11 cellular contexts compared by ENCODE assay signal in genomic region chr13:38223093-38223492, GRCh38.
DNase-seq lines count a peak whose midpoint lies in the region; ATAC-seq and TF ChIP-seq lines count a peak whose summit lies in the region.
"Had no signal": no experiment of that assay in that cellular context is flagged by ENCODE, and none has a peak within 500 bp of the region (broad histone marks: within the 10 kb centered on the region; RNA-seq: fewer than 3 reads in every experiment).

No MANE protein-coding gene starts in this region.

- H3K9ac ChIP-seq in PC-3 (ENCODE audit: low read length): no peak overlapping the region

- H3K4me1 ChIP-seq in PC-3 (ENCODE audit: insufficient read depth, low read length) (no peaks in the 10 kb centered on the region), gastrocnemius medialis (no peaks in the 10 kb centered on the region)

- H3K27me3 ChIP-seq in PC-3 (ENCODE audit: low read length) (no peaks in the 10 kb centered on the region), gastrocnemius medialis (no peaks in the 10 kb centered on the region)

- H4K20me1 ChIP-seq in PC-3 (ENCODE audit: low read length): no peaks in the 10 kb centered on the region

- POLR2A ChIA-PET in activated CD8-positive, alpha-beta T cell treated with anti-CD3 and anti-CD28 coated beads for 36 hours (lab: Charles Lee): no interaction called here
- POLR2A ChIA-PET in activated CD8-positive, alpha-beta T cell treated with anti-CD3 and anti-CD28 coated beads, Interleukin-2, amount 10 ng/mL, durations not matched to agents 7 days and 5 days (lab: Charles Lee): no interaction called here
- POLR2A ChIA-PET in PC-3 (lab: Charles Lee; ENCODE audit: unreplicated experiment): no interaction called here

- no peaks in the 10 kb centered on the region for H3K4me1 Mint-ChIP-seq in activated CD8-positive, alpha-beta T cell treated with anti-CD3 and anti-CD28 coated beads for 36 hours (ENCODE audit: low read depth)
- H3K4me1 Mint-ChIP-seq in activated CD8-positive, alpha-beta T cell treated with anti-CD3 and anti-CD28 coated beads, Interleukin-2, amount 10 ng/mL, durations not matched to agents 7 days and 5 days (ENCODE audit: low read depth): no peaks in the 10 kb centered on the region
- H3K4me1 Mint-ChIP-seq: T-cell had no signal

- H3K27ac ChIP-seq in PC-3 (ENCODE audit: low read length) (no peak overlapping the region), coronary artery (no peak overlapping the region), gastrocnemius medialis (no peak overlapping the region)

- no peak for TF ChIP-seq POLR2A in gastrocnemius medialis (IDR thresholded peaks at IDR 0.05)

- intact Hi-C loops in activated CD8-positive, alpha-beta T cell treated with anti-CD3 and anti-CD28 coated beads for 36 hours (cut with micrococcal nuclease): no loop called here
- intact Hi-C loops in PC-3 (cut with micrococcal nuclease) (loop anchor here (10.0 kb wide), 2 partner anchors 148 to 458 kb away; no protein-coding TSS in a partner anchor), gastrocnemius medialis (cut with DNase I; ENCODE audit: low total_unique reads) (no loop called here)

- H3F3A ChIP-seq in PC-3 (ENCODE audit: low read length, unreplicated experiment): no peaks in the 10 kb centered on the region

- no peaks in the 10 kb centered on the region for H3K9me2 ChIP-seq in PC-3 (replicated peaks; ENCODE audit: low read length)

- no peak overlapping the region for H3K4me3 Mint-ChIP-seq in activated CD8-positive, alpha-beta T cell treated with anti-CD3 and anti-CD28 coated beads for 36 hours
- no peak overlapping the region for H3K4me3 Mint-ChIP-seq in activated CD8-positive, alpha-beta T cell treated with anti-CD3 and anti-CD28 coated beads, Interleukin-2, amount 10 ng/mL, durations not matched to agents 7 days and 5 days
- H3K4me3 Mint-ChIP-seq: T-cell had no signal

- H2AFZ ChIP-seq in PC-3 (ENCODE audit: low read length): no peak overlapping the region

- CTCF ChIA-PET in activated CD8-positive, alpha-beta T cell treated with anti-CD3 and anti-CD28 coated beads for 36 hours (lab: Charles Lee): no interaction called here
- CTCF ChIA-PET in activated CD8-positive, alpha-beta T cell treated with anti-CD3 and anti-CD28 coated beads, Interleukin-2, amount 10 ng/mL, durations not matched to agents 7 days and 5 days (lab: Charles Lee): no interaction called here
- CTCF ChIA-PET in PC-3 (lab: Charles Lee): no interaction called here

- peaks cover 2% of the 10 kb centered on the region for H3K9me3 Mint-ChIP-seq in activated CD8-positive, alpha-beta T cell treated with anti-CD3 and anti-CD28 coated beads for 36 hours
- H3K9me3 Mint-ChIP-seq in activated CD8-positive, alpha-beta T cell treated with anti-CD3 and anti-CD28 coated beads, Interleukin-2, amount 10 ng/mL, durations not matched to agents 7 days and 5 days (ENCODE audit: insufficient read depth): peaks cover 6% of the 10 kb centered on the region

- no TSS peak for BruUV-seq in PC-3 (replicated peaks; lab: Mats Ljungman, UMichigan)

- no peaks in the 10 kb centered on the region for H3K27me3 Mint-ChIP-seq in activated CD8-positive, alpha-beta T cell treated with anti-CD3 and anti-CD28 coated beads for 36 hours
- no peaks in the 10 kb centered on the region for H3K27me3 Mint-ChIP-seq in activated CD8-positive, alpha-beta T cell treated with anti-CD3 and anti-CD28 coated beads, Interleukin-2, amount 10 ng/mL, durations not matched to agents 7 days and 5 days (ENCODE audit: low read depth)

- H3K4me3 ChIP-seq in PC-3 (ENCODE audit: low read length) (no peak overlapping the region), fibroblast of the aortic adventitia (ENCODE audit: low read depth, low read length) (no peak overlapping the region), coronary artery (no peak overlapping the region), gastrocnemius medialis (no peak overlapping the region)

- H3K36me3 ChIP-seq in PC-3 (ENCODE audit: low read depth, low read length) (no peaks in the 10 kb centered on the region), gastrocnemius medialis (no peaks in the 10 kb centered on the region)

- no peaks in the 10 kb centered on the region for H3K79me2 ChIP-seq in PC-3 (ENCODE audit: low read length)

- ATAC-seq in activated CD8-positive, alpha-beta T cell treated with anti-CD3 and anti-CD28 coated beads for 36 hours: no peak
- ATAC-seq in activated CD8-positive, alpha-beta T cell treated with anti-CD3 and anti-CD28 coated beads, Interleukin-2, amount 10 ng/mL, durations not matched to agents 7 days and 5 days: no peak
- ATAC-seq in PC-3: no peak
- no peak for ATAC-seq in gastrocnemius medialis
- ATAC-seq: T-cell had no signal

- no peak for TF ChIP-seq CTCF in activated CD8-positive, alpha-beta T cell treated with anti-CD3 and anti-CD28 coated beads for 36 hours (IDR thresholded peaks at IDR 0.05)
- TF ChIP-seq CTCF in PC-3 (conservative IDR thresholded peaks at IDR 0.05; ENCODE audit: low read depth, low read length) (peak; percentile 38; the same call in 1 of the 2 replicates), fibroblast of the aortic adventitia (IDR thresholded peaks at IDR 0.05; ENCODE audit: insufficient read depth, low read length) (peak; percentile 26), coronary artery (IDR thresholded peaks at IDR 0.05) (no peak), gastrocnemius medialis (IDR thresholded peaks at IDR 0.05 in 4 of 5, conservative IDR thresholded peaks at IDR 0.05 in 1 of 5) (no peak)

- no peaks in the 10 kb centered on the region for H3K36me3 Mint-ChIP-seq in activated CD8-positive, alpha-beta T cell treated with anti-CD3 and anti-CD28 coated beads for 36 hours (ENCODE audit: low read depth)
- no peaks in the 10 kb centered on the region for H3K36me3 Mint-ChIP-seq in activated CD8-positive, alpha-beta T cell treated with anti-CD3 and anti-CD28 coated beads, Interleukin-2, amount 10 ng/mL, durations not matched to agents 7 days and 5 days (ENCODE audit: low read depth)
- H3K36me3 Mint-ChIP-seq: T-cell had no signal

- in situ Hi-C loops in gastrocnemius medialis (cut with MboI; ENCODE audit: low sequenced_read_pairs in 4 of 4): no loop called here

- H3K4me2 ChIP-seq in PC-3 (ENCODE audit: low read length): no peak overlapping the region

- H3K27ac Mint-ChIP-seq in activated CD8-positive, alpha-beta T cell treated with anti-CD3 and anti-CD28 coated beads for 36 hours: no peak overlapping the region
- H3K27ac Mint-ChIP-seq in activated CD8-positive, alpha-beta T cell treated with anti-CD3 and anti-CD28 coated beads, Interleukin-2, amount 10 ng/mL, durations not matched to agents 7 days and 5 days: no peak overlapping the region
- H3K27ac Mint-ChIP-seq: T-cell had no signal

- H3K9me3 ChIP-seq in PC-3 (ENCODE audit: low read length): no peaks in the 10 kb centered on the region
- H3K9me3 ChIP-seq in gastrocnemius medialis: no peaks in the 10 kb centered on the region

- peak; percentile 1 for DNase-seq in activated CD8-positive, alpha-beta T cell treated with anti-CD3 and anti-CD28 coated beads for 36 hours
- no peak for DNase-seq in activated CD8-positive, alpha-beta T cell treated with anti-CD3 and anti-CD28 coated beads, Interleukin-2, amount 10 ng/mL, durations not matched to agents 7 days and 5 days
- peak; percentile 19 for DNase-seq in PC-3
- peak; percentile 40 for DNase-seq in fibroblast of the aortic adventitia (ENCODE audit: low read depth)
- DNase-seq in stromal cell of bone marrow (ENCODE audit: low read depth): peak; percentile 32
- no peak for DNase-seq in coronary artery (ENCODE audit: low spot score)
- no peak for DNase-seq in activated CD4-positive, alpha-beta T cell treated with anti-CD3 and anti-CD28 coated beads for 1 hour
- DNase-seq in gastrocnemius medialis: no peak
- DNase-seq: aorta, midbrain, T-cell had no signal

Comparison
In these comparisons a context has a peak if more than half of its experiments do, and no peak if none do; other contexts are left out.
1. DNase-seq: peak in activated CD8-positive, alpha-beta T cell treated with anti-CD3 and anti-CD28 coated beads for 36 hours (single experiment), PC-3 (single experiment), fibroblast of the aortic adventitia (single experiment) and stromal cell of bone marrow (single experiment); none in activated CD8-positive, alpha-beta T cell treated with anti-CD3 and anti-CD28 coated beads, Interleukin-2, amount 10 ng/mL, durations not matched to agents 7 days and 5 days (single experiment), coronary artery (single experiment), activated CD4-positive, alpha-beta T cell treated with anti-CD3 and anti-CD28 coated beads for 1 hour (single experiment) and gastrocnemius medialis (0 of 2).
2. CTCF ChIP-seq: peak in PC-3 (single experiment) and fibroblast of the aortic adventitia (single experiment); none in activated CD8-positive, alpha-beta T cell treated with anti-CD3 and anti-CD28 coated beads for 36 hours (single experiment), coronary artery (single experiment) and gastrocnemius medialis (0 of 5).